In the genomic region with DNA sequence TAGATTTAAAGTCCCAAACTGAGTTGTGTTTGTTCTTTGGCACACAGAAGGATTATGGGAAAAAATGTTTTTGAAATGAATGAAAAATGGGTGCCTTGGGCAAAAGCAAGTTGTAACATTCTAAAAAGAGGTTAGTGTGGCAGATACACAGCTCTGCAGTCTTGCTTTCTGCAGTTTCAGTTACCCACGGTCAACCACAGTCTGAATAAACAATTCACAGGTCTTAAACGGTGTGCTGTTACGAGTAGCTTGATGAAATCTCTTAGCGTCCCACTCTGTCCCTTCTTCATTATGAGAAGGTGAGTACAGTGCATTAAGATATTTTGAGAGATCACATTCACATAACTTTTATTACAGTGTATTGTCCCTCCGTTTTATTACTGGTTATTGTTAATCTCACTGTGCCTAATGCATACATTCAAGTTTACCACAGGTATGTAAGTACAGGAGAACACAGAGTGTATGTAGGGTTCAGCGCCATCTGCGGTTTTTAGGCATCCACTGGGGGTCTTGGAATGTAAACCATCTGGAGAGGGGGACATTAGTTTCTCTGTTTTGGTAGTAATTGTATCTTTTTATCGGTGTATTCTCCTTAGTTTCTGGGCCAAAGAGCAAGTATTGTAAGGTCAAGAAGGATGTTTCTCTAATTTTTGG, we compare ENCODE assay signal across 21 cellular contexts. TPM values are rescaled to one million over a fixed set of nuclear protein-coding genes. Genes with fewer than 3 reads are reported as not detected.
"Had no signal": no experiment of that assay in that cellular context is flagged by ENCODE, and none has a peak within 500 bp of the region (broad histone marks: within the 10 kb centered on the region; RNA-seq: fewer than 3 reads in every experiment).

No MANE protein-coding gene starts in this region.

- H3K4me1 ChIP-seq: prostate gland, suprapubic skin had no signal

- H3K4me1 Mint-ChIP-seq: activated naive CD4-positive, alpha-beta T cell treated with anti-CD3 and anti-CD28 coated beads, Interleukin-2, amount 10 ng/mL, durations not matched to agents 7 days and 5 days; activated T-helper 17 cell treated with anti-CD3 and anti-CD28 coated beads, Interleukin-2, amount 50 U/mL, for 72 hours had no signal

- H3K36me3 Mint-ChIP-seq: activated naive CD4-positive, alpha-beta T cell treated with anti-CD3 and anti-CD28 coated beads, Interleukin-2, amount 10 ng/mL, durations not matched to agents 7 days and 5 days; natural killer cell treated with Interleukin-12 subunit alpha and Interleukin-12 subunit beta and Interleukin-15 and Interleukin-18, amount 100 ng/mL, for 72 hours had no signal

- H3K9me3 ChIP-seq: prostate gland, suprapubic skin, upper lobe of left lung had no signal

- ATAC-seq: activated T-helper 17 cell treated with anti-CD3 and anti-CD28 coated beads, Interleukin-2, amount 50 U/mL, for 72 hours; natural killer cell treated with Interleukin-12 subunit alpha and Interleukin-12 subunit beta and Interleukin-15 and Interleukin-18, amount 100 ng/mL, for 72 hours; right cardiac atrium had no signal

- H3K27ac ChIP-seq: cardiac muscle cell, dorsolateral prefrontal cortex, prostate gland, suprapubic skin, upper lobe of left lung, VCaP had no signal

- H3K4me3 Mint-ChIP-seq: activated naive CD4-positive, alpha-beta T cell treated with anti-CD3 and anti-CD28 coated beads, Interleukin-2, amount 10 ng/mL, durations not matched to agents 7 days and 5 days; activated T-helper 17 cell treated with anti-CD3 and anti-CD28 coated beads, Interleukin-2, amount 50 U/mL, for 72 hours; natural killer cell treated with Interleukin-12 subunit alpha and Interleukin-12 subunit beta and Interleukin-15 and Interleukin-18, amount 100 ng/mL, for 72 hours; stimulated activated naive CD8-positive, alpha-beta T cell treated with anti-CD3 and anti-CD28 coated beads, Interleukin-15, Interleukin-2, amounts not matched to agents 100 ng/mL and 50 ng/mL, for 24 hours had no signal

- H3K4me3 ChIP-seq: cardiac muscle cell, dorsolateral prefrontal cortex, prostate gland, suprapubic skin, upper lobe of left lung had no signal

- H3K9me3 Mint-ChIP-seq: activated naive CD4-positive, alpha-beta T cell treated with anti-CD3 and anti-CD28 coated beads, Interleukin-2, amount 10 ng/mL, durations not matched to agents 7 days and 5 days; activated T-helper 17 cell treated with anti-CD3 and anti-CD28 coated beads, Interleukin-2, amount 50 U/mL, for 72 hours; natural killer cell treated with Interleukin-12 subunit alpha and Interleukin-12 subunit beta and Interleukin-15 and Interleukin-18, amount 100 ng/mL, for 72 hours had no signal

- DNase-seq: activated CD4-positive, alpha-beta T cell treated with anti-CD3 and anti-CD28 coated beads, Interleukin-2, amount 50 U/mL, for 48 hours; activated naive CD4-positive, alpha-beta T cell treated with anti-CD3 and anti-CD28 coated beads, Interleukin-2, amount 10 ng/mL, durations not matched to agents 7 days and 5 days; dorsolateral prefrontal cortex; hippocampal formation; mesendoderm; occipital lobe; right cardiac atrium; upper lobe of left lung had no signal

- H3K27me3 ChIP-seq: cardiac muscle cell, suprapubic skin, upper lobe of left lung had no signal

- H3K27ac Mint-ChIP-seq: activated naive CD4-positive, alpha-beta T cell treated with anti-CD3 and anti-CD28 coated beads, Interleukin-2, amount 10 ng/mL, durations not matched to agents 7 days and 5 days; activated T-helper 17 cell treated with anti-CD3 and anti-CD28 coated beads, Interleukin-2, amount 50 U/mL, for 72 hours; natural killer cell treated with Interleukin-12 subunit alpha and Interleukin-12 subunit beta and Interleukin-15 and Interleukin-18, amount 100 ng/mL, for 72 hours; stimulated activated naive CD8-positive, alpha-beta T cell treated with anti-CD3 and anti-CD28 coated beads, Interleukin-15, Interleukin-2, amounts not matched to agents 100 ng/mL and 50 ng/mL, for 24 hours had no signal

- H3K36me3 ChIP-seq: cardiac muscle cell, prostate gland, suprapubic skin, upper lobe of left lung had no signal

RNA-seq across cellular contexts. Expression of a gene that starts 26.1 kb away (rescaled TPM):
- total RNA-seq: activated T-helper 17 cell treated with anti-CD3 and anti-CD28 coated beads, Interleukin-2, amount 50 U/mL, for 72 hours; cardiac muscle cell; dorsolateral prefrontal cortex; glomerular endothelial cell; kidney epithelial cell; liver; natural killer cell treated with Interleukin-12 subunit alpha and Interleukin-12 subunit beta and Interleukin-15 and Interleukin-18, amount 100 ng/mL, for 72 hours; occipital lobe; right cardiac atrium; suprapubic skin; T-helper 1 cell treated with Interleukin-12 subunit alpha and Interleukin-12 subunit beta and Interleukin-4 antibody, amounts not matched to agents 30 ng/mL and 1 ng/mL, for 36 hours; upper lobe of left lung had no signal
- polyA plus RNA-seq: adipose tissue, esophagus, right cardiac atrium had no signal
